In genomic region chr6:113921299-113921904, GRCh38 we compare ENCODE assay signal across 23 cellular contexts. TPM values are rescaled to one million over a fixed set of nuclear protein-coding genes. Genes with fewer than 3 reads are reported as not detected.
DNase-seq lines count a peak whose midpoint lies in the region; ATAC-seq and TF ChIP-seq lines count a peak whose summit lies in the region.
"Had no signal": no experiment of that assay in that cellular context is flagged by ENCODE, and none has a peak within 500 bp of the region (broad histone marks: within the 10 kb centered on the region; RNA-seq: fewer than 3 reads in every experiment).

No MANE protein-coding gene starts in this region.

- H3K4me3 ChIP-seq in DND-41 (ENCODE audit: low read depth in 1 of 2, low read length in 2 of 2) (no peak overlapping the region), OCI-LY7 (ENCODE audit: low read depth, low read length, poor library complexity, severe bottlenecking) (no peak overlapping the region)
- H3K4me3 ChIP-seq: coronary artery, psoas muscle, thoracic aorta had no signal

- CTCF ChIA-PET in OCI-LY7 (lab: Charles Lee; ENCODE audit: unreplicated experiment): no interaction called here

- POLR2A ChIA-PET in OCI-LY7 (lab: Charles Lee): interaction anchor here (0.5 to 1.2 kb wide), 8 partner anchors 9 to 1547 kb away, joined by 3 to 5 read pairs (median 3); no protein-coding TSS in a partner anchor

- no peaks in the 10 kb centered on the region for H3K79me2 ChIP-seq in DND-41 (ENCODE audit: insufficient read depth, low read length)
- no peaks in the 10 kb centered on the region for H3K79me2 ChIP-seq in OCI-LY7 (ENCODE audit: insufficient read depth, low read depth, low read length)

- 0 out of 3 replicates have a peak, but pooled peaks have one; percentile 45 for ATAC-seq in DND-41 (ENCODE audit: insufficient read depth, low read depth)
- peak; percentile 31 for ATAC-seq in GM19395 (IDR thresholded peaks at IDR 0.05; ENCODE audit: unreplicated experiment)
- ATAC-seq: activated naive CD4-positive, alpha-beta T cell treated with anti-CD3 and anti-CD28 coated beads, Interleukin-2, amount 50 U/mL, for 72 hours; esophagus mucosa; HCT116; psoas muscle had no signal

- no peaks in the 10 kb centered on the region for H3K27me3 ChIP-seq in DND-41 (ENCODE audit: insufficient read depth, low read length, poor library complexity)

- H3K9me2 ChIP-seq in OCI-LY7 (ENCODE audit: insufficient read depth, low read length): no peaks in the 10 kb centered on the region

- no peak for DNase-seq in DND-41
- no peak for DNase-seq in OCI-LY7 (ENCODE audit: low spot score)
- DNase-seq in immature natural killer cell: no peak
- DNase-seq in NCI-H526 treated with DMSO at 0.1 percent for 48 hours (lab: John Stamatoyannopoulos, UW): no peak
- DNase-seq in activated CD4-positive, alpha-beta T cell treated with anti-CD3 and anti-CD28 coated beads for 1 hour: no peak
- no peak for DNase-seq in NCI-H1105 (lab: John Stamatoyannopoulos, UW)
- DNase-seq: activated T-cell treated with anti-CD3 and anti-CD28 coated beads for 4 hours; aorta; effector memory CD4-positive, alpha-beta T cell; foreskin melanocyte; NCI-H1436; NCI-H446 treated with DMSO at 0.1 percent for 48 hours; occipital lobe; psoas muscle had no signal

- H3K4me2 ChIP-seq in DND-41 (ENCODE audit: insufficient read depth, low read length) (no peak overlapping the region), OCI-LY7 (ENCODE audit: low read length) (no peak overlapping the region)

- H2AFZ ChIP-seq in DND-41 (ENCODE audit: low read depth, low read length) (no peak overlapping the region), OCI-LY7 (ENCODE audit: low read length) (peak overlapping the region; percentile 34; the same call in 1 of the 2 replicates)

- H3K9me3 Mint-ChIP-seq in immature natural killer cell: no peaks in the 10 kb centered on the region
- H3K9me3 Mint-ChIP-seq: activated naive CD4-positive, alpha-beta T cell treated with anti-CD3 and anti-CD28 coated beads, Interleukin-2, amount 50 U/mL, for 72 hours; memory B cell; stimulated activated naive CD8-positive, alpha-beta T cell treated with anti-CD3 and anti-CD28 coated beads, Interleukin-15, Interleukin-2, amounts not matched to agents 100 ng/mL and 50 ng/mL, for 24 hours had no signal

- H3K27ac ChIP-seq in DND-41 (ENCODE audit: low read length): no peak overlapping the region
- H3K27ac ChIP-seq in OCI-LY7 (ENCODE audit: low read depth, low read length, poor library complexity, severe bottlenecking): no peak overlapping the region
- H3K27ac ChIP-seq: coronary artery, psoas muscle, thoracic aorta had no signal

- peaks cover 17 to 18% of the 10 kb centered on the region in 2 donors for H3K4me1 Mint-ChIP-seq in immature natural killer cell

- H3K27ac Mint-ChIP-seq in immature natural killer cell: peak overlapping the region in 4 of 6 donors; percentile 4 to 68 (median 35)
- H3K27ac Mint-ChIP-seq: memory B cell; stimulated activated naive CD8-positive, alpha-beta T cell treated with anti-CD3 and anti-CD28 coated beads, Interleukin-15, Interleukin-2, amounts not matched to agents 100 ng/mL and 50 ng/mL, for 24 hours had no signal

- no TSS peak for BruUV-seq in OCI-LY7 (replicated peaks; lab: Mats Ljungman, UMichigan)

- no peaks in the 10 kb centered on the region for H4K20me1 ChIP-seq in DND-41 (ENCODE audit: insufficient read depth, low read length)
- no peaks in the 10 kb centered on the region for H4K20me1 ChIP-seq in OCI-LY7 (ENCODE audit: insufficient read depth, low read length)

- intact Hi-C loops in OCI-LY7 (cut with micrococcal nuclease; ENCODE audit: unreplicated experiment): no loop called here

- H3K9ac ChIP-seq in DND-41 (ENCODE audit: low read depth, low read length): no peak overlapping the region

- H3K9me3 ChIP-seq in DND-41 (ENCODE audit: insufficient read depth, low read length, severe bottlenecking) (no peaks in the 10 kb centered on the region), OCI-LY7 (ENCODE audit: low read length) (no peaks in the 10 kb centered on the region)
- H3K9me3 ChIP-seq: psoas muscle, thoracic aorta had no signal

- H3K36me3 ChIP-seq in DND-41 (ENCODE audit: insufficient read depth, low read length) (no peaks in the 10 kb centered on the region), OCI-LY7 (ENCODE audit: insufficient read depth, low read length) (no peaks in the 10 kb centered on the region)
- H3K36me3 ChIP-seq: thoracic aorta had no signal

- no peaks in the 10 kb centered on the region for H3K36me3 Mint-ChIP-seq in immature natural killer cell
- H3K36me3 Mint-ChIP-seq: activated naive CD4-positive, alpha-beta T cell treated with anti-CD3 and anti-CD28 coated beads, Interleukin-2, amount 50 U/mL, for 72 hours; CD14-positive monocyte; memory B cell had no signal

- H3K27me3 Mint-ChIP-seq in immature natural killer cell (ENCODE audit: low read depth in 3 of 3): peaks cover 0 to 1% (median 0%) of the 10 kb centered on the region in 3 donors
- H3K27me3 Mint-ChIP-seq: memory B cell; stimulated activated naive CD8-positive, alpha-beta T cell treated with anti-CD3 and anti-CD28 coated beads, Interleukin-15, Interleukin-2, amounts not matched to agents 100 ng/mL and 50 ng/mL, for 24 hours had no signal

- TF ChIP-seq CTCF in DND-41 (IDR thresholded peaks at IDR 0.05; ENCODE audit: borderline replicate concordance, extremely low read depth, low read length, poor library complexity, severe bottlenecking) (no peak), OCI-LY7 (conservative IDR thresholded peaks at IDR 0.05; ENCODE audit: low read length) (no peak)

- no peak overlapping the region for H3K4me3 Mint-ChIP-seq in immature natural killer cell
- H3K4me3 Mint-ChIP-seq: CD14-positive monocyte; memory B cell; stimulated activated naive CD8-positive, alpha-beta T cell treated with anti-CD3 and anti-CD28 coated beads, Interleukin-15, Interleukin-2, amounts not matched to agents 100 ng/mL and 50 ng/mL, for 24 hours had no signal

- H3K4me1 ChIP-seq in DND-41 (ENCODE audit: insufficient read depth, low read length): peaks cover 8% of the 10 kb centered on the region
- H3K4me1 ChIP-seq in OCI-LY7 (ENCODE audit: insufficient read depth, low read length, poor library complexity, severe bottlenecking): no peaks in the 10 kb centered on the region
- H3K4me1 ChIP-seq: psoas muscle had no signal

RNA-seq across cellular contexts. Expression of gene HDAC2, which starts 49.5 kb away (rescaled TPM):
- 37.3 and 40.5 TPM in 2 replicates for total RNA-seq in OCI-LY7 (2014; rRNA removed; shearing (Covaris generic))
- total RNA-seq in OCI-LY7 (2022): 121 and 141 TPM in 2 replicates
- 100 to 1,000 TPM in 1 of 3 donors, 10 to 100 TPM in 2; 61.2 to 103 (median 90.3) TPM for polyA plus RNA-seq in immature natural killer cell
